1 cellular context compared by ENCODE assay signal in genomic region chr4:1983846-1984405, GRCh38.
TF ChIP-seq lines count a peak whose summit lies in the region.

No MANE protein-coding gene starts in this region.

TF ChIP-seq in SK-N-SH, 30 proteins besides CTCF, POLR2A, EP300 and RAD21 (continued from another document):
- TF ChIP-seq IRF3 (IDR thresholded peaks at IDR 0.05; ENCODE audit: low read depth, low read length) (no peak), MXI1 (IDR thresholded peaks at IDR 0.05; ENCODE audit: low read depth, low read length) (peak; percentile 30; the same call in 1 of the 2 replicates), FOXM1 (IDR thresholded peaks at IDR 0.05; ENCODE audit: low read depth) (no peak), RFX5 (IDR thresholded peaks at IDR 0.05; ENCODE audit: low read length) (no peak), FOXJ3 (CRISPR knock-in tag; IDR thresholded peaks at IDR 0.05) (no peak), TAF1 (IDR thresholded peaks at IDR 0.05; ENCODE audit: borderline replicate concordance, low read depth, low read length) (no peak), ZBTB33 (IDR thresholded peaks at IDR 0.05; ENCODE audit: borderline replicate concordance, low read depth) (no peak), PBX3 (IDR thresholded peaks at IDR 0.05) (no peak), ELF1 (IDR thresholded peaks at IDR 0.05) (no peak), NRF1 (IDR thresholded peaks at IDR 0.05; ENCODE audit: low read depth, low read length) (no peak), JUND (IDR thresholded peaks at IDR 0.05) (no peak), RCOR1 (IDR thresholded peaks at IDR 0.05; ENCODE audit: low read length) (peak; percentile 34; the same call in 1 of the 2 replicates), SIN3A (IDR thresholded peaks at IDR 0.05; ENCODE audit: borderline replicate concordance, low read depth, low read length) (no peak), EZH2phosphoT487 (IDR thresholded peaks at IDR 0.05; ENCODE audit: borderline replicate concordance, low read depth) (no peak)
